In the genomic region with DNA sequence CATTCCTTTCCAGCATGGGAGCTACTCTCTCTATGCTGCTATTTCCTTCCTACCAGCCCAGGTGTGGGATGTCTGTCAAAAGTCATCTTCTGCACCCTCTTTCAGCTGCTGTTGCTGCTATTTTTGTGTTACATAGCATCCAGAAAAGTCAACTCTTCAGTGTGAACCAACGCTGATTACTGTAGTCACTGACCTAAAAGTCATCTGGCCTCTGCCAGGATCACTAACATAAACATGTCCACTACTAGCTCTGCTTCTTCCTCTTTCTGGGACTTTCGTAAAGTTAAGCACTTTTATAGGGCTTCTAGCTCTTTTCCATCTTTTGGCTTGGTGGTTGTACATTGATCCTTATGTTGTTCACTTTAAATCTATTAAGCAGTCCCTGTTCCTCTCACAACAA, we compare ENCODE assay signal across 14 cellular contexts.
"Had no signal": no experiment of that assay in that cellular context is flagged by ENCODE, and none has a peak within 500 bp of the region (broad histone marks: within the 10 kb centered on the region; RNA-seq: fewer than 3 reads in every experiment).

No MANE protein-coding gene starts in this region.

- H3K9me3 ChIP-seq: colonic mucosa, pancreas had no signal

- H3K27ac ChIP-seq: colonic mucosa, pancreas had no signal

- H3K4me1 ChIP-seq: pancreas had no signal

- DNase-seq: activated CD4-positive, alpha-beta T cell treated with anti-CD3 and anti-CD28 coated beads, Interleukin-2, amount 10 ng/mL, durations not matched to agents 7 days and 5 days; activated CD8-positive, alpha-beta memory T cell treated with anti-CD3 and anti-CD28 coated beads, Interleukin-2, amount 50 U/mL, for 48 hours; activated gamma-delta T cell treated with Interleukin-2 at 50 U/mL for 16 hours; activated naive CD8-positive, alpha-beta T cell treated with anti-CD3 and anti-CD28 coated beads for 36 hours; amygdala; central memory CD4-positive, alpha-beta T cell; colonic mucosa; foreskin melanocyte; head of caudate nucleus; kidney glomerular epithelial cell; pancreas; stimulated activated CD4-positive, alpha-beta T cell treated with anti-CD3 and anti-CD28 coated beads, Interleukin-2, amount 100 ng/mL, for 48 hours; T-helper 17 cell had no signal

- H3K36me3 ChIP-seq: colonic mucosa, pancreas had no signal

- H3K27me3 ChIP-seq: colonic mucosa, pancreas had no signal

- ATAC-seq: stimulated activated memory B cell treated with anti-CD40 and anti-IgM and Interleukin-4, amounts not matched to agents 10 μg/mL and 1 μg/mL and 100 μg/mL, for 72 hours; T-helper 17 cell had no signal

- H3K4me3 ChIP-seq: colonic mucosa, pancreas had no signal
